Comparison of ENCODE assay signal across 12 cellular contexts in the genomic region with DNA sequence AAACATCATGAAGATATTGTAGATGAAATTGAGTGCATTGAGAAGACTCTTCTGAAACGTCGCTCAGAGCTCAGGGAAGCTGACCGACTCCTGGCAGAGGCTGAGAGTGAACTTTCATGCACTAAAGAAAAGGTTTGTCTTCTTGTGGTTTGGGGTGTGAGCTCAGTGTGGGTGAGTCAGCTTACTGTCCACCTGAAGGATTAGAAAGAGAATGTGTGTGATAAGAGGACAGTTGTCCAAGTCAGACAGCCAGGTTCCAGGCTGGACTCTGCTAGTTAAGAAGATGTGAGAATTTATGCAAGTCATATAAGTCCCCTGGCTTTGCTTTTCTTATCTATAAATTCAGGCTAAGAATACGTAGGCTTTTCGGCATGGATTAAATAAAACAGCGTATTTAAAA. TPM values are rescaled to one million over a fixed set of nuclear protein-coding genes. Genes with fewer than 3 reads are reported as not detected.
DNase-seq lines count a peak whose midpoint lies in the region; ATAC-seq, FAIRE-seq and TF ChIP-seq lines count a peak whose summit lies in the region.
"Had no signal": no experiment of that assay in that cellular context is flagged by ENCODE, and none has a peak within 500 bp of the region (broad histone marks: within the 10 kb centered on the region; RNA-seq: fewer than 3 reads in every experiment).

No MANE protein-coding gene starts in this region.

- no peak for DNase-seq in activated naive CD4-positive, alpha-beta T cell treated with anti-CD3 and anti-CD28 coated beads for 36 hours
- DNase-seq in activated naive CD4-positive, alpha-beta T cell treated with Interleukin-2 at 50 U/mL for 16 hours = no peak
- peak; percentile 79 for DNase-seq in RCC 7860 (ENCODE audit: low spot score)
- DNase-seq in bronchial epithelial cell (ENCODE audit: low read depth) = peak; percentile 82
- DNase-seq in superior temporal gyrus (ENCODE audit: extremely low spot score) = no peak
- DNase-seq in NCI-H1092 (lab: John Stamatoyannopoulos, UW) = no peak
- DNase-seq: DMS153, HCEC 1CT, NCI-H187 treated with DMSO at 0.1 percent for 48 hours had no signal

- FAIRE-seq in RCC 7860 (lab: Jason Lieb, UNC) (peak; percentile 91), bronchial epithelial cell (lab: Jason Lieb, UNC) (peak; percentile 23)
- FAIRE-seq: GM19239 had no signal

- no peak for TF ChIP-seq CTCF in bronchial epithelial cell (IDR thresholded peaks at IDR 0.05; ENCODE audit: insufficient read depth, low read length, severe bottlenecking)

- no peaks in the 10 kb centered on the region for H3K9me3 Mint-ChIP-seq in activated naive CD4-positive, alpha-beta T cell treated with anti-CD3 and anti-CD28 coated beads for 36 hours
- no peaks in the 10 kb centered on the region for H3K9me3 Mint-ChIP-seq in stimulated activated memory B cell treated with anti-CD40 and anti-IgM and Interleukin-4, amounts not matched to agents 10 μg/mL and 1 μg/mL and 100 μg/mL, for 72 hours

- H3K4me3 Mint-ChIP-seq in activated naive CD4-positive, alpha-beta T cell treated with anti-CD3 and anti-CD28 coated beads for 36 hours = no peak overlapping the region
- no peak overlapping the region for H3K4me3 Mint-ChIP-seq in stimulated activated memory B cell treated with anti-CD40 and anti-IgM and Interleukin-4, amounts not matched to agents 10 μg/mL and 1 μg/mL and 100 μg/mL, for 72 hours

- no peak for ATAC-seq in stimulated activated memory B cell treated with anti-CD40 and anti-IgM and Interleukin-4, amounts not matched to agents 10 μg/mL and 1 μg/mL and 100 μg/mL, for 72 hours
- ATAC-seq in GM21526 (IDR thresholded peaks at IDR 0.05; ENCODE audit: low FRiP score, unreplicated experiment) = no peak

- CTCF ChIA-PET in activated naive CD4-positive, alpha-beta T cell treated with anti-CD3 and anti-CD28 coated beads for 36 hours (lab: Charles Lee) = interaction anchor here (0.7 to 1.4 kb wide), 2 partner anchors 22 to 575 kb away, joined by 3 to 4 read pairs; no protein-coding TSS in a partner anchor

- H3K36me3 ChIP-seq in bronchial epithelial cell (ENCODE audit: control insufficient read depth, insufficient read depth, low read length) = peaks cover 5% of the 10 kb centered on the region

- H3K27ac Mint-ChIP-seq in activated naive CD4-positive, alpha-beta T cell treated with anti-CD3 and anti-CD28 coated beads for 36 hours = peak overlapping the region; percentile 77
- H3K27ac Mint-ChIP-seq in stimulated activated memory B cell treated with anti-CD40 and anti-IgM and Interleukin-4, amounts not matched to agents 10 μg/mL and 1 μg/mL and 100 μg/mL, for 72 hours = peak overlapping the region; percentile 88

- intact Hi-C loops in activated naive CD4-positive, alpha-beta T cell treated with anti-CD3 and anti-CD28 coated beads for 36 hours (cut with micrococcal nuclease) = loop anchor here (10.0 kb wide), 1 partner anchor 170 kb away; no protein-coding TSS in a partner anchor

- H3K4me3 ChIP-seq in bronchial epithelial cell (ENCODE audit: low read depth, low read length) = no peak overlapping the region

- H3K36me3 Mint-ChIP-seq in activated naive CD4-positive, alpha-beta T cell treated with anti-CD3 and anti-CD28 coated beads for 36 hours (ENCODE audit: low read depth) = peaks cover 57% of the 10 kb centered on the region
- H3K36me3 Mint-ChIP-seq in stimulated activated memory B cell treated with anti-CD40 and anti-IgM and Interleukin-4, amounts not matched to agents 10 μg/mL and 1 μg/mL and 100 μg/mL, for 72 hours = peaks cover 70% of the 10 kb centered on the region

- no peaks in the 10 kb centered on the region for H3K27me3 Mint-ChIP-seq in activated naive CD4-positive, alpha-beta T cell treated with anti-CD3 and anti-CD28 coated beads for 36 hours (ENCODE audit: low read depth)
- no peaks in the 10 kb centered on the region for H3K27me3 Mint-ChIP-seq in stimulated activated memory B cell treated with anti-CD40 and anti-IgM and Interleukin-4, amounts not matched to agents 10 μg/mL and 1 μg/mL and 100 μg/mL, for 72 hours

- H3K4me1 Mint-ChIP-seq in activated naive CD4-positive, alpha-beta T cell treated with anti-CD3 and anti-CD28 coated beads for 36 hours (ENCODE audit: low read depth) = peaks cover 29% of the 10 kb centered on the region
- H3K4me1 Mint-ChIP-seq in stimulated activated memory B cell treated with anti-CD40 and anti-IgM and Interleukin-4, amounts not matched to agents 10 μg/mL and 1 μg/mL and 100 μg/mL, for 72 hours = peaks cover 56% of the 10 kb centered on the region

- H3K27me3 ChIP-seq in bronchial epithelial cell (ENCODE audit: control insufficient read depth, insufficient read depth, low read length) = no peaks in the 10 kb centered on the region

RNA-seq across cellular contexts. Expression of gene RAB14, which starts 46.9 kb away (rescaled TPM):
- 10 to 100 TPM; 61.1 to 64.2 TPM for total RNA-seq in activated naive CD4-positive, alpha-beta T cell treated with anti-CD3 and anti-CD28 coated beads for 36 hours
- total RNA-seq in bronchial epithelial cell = 28.4 and 41.1 TPM in 2 replicates

Comparison
In these comparisons a context has a peak if more than half of its experiments do, and no peak if none do; other contexts are left out.
1. DNase-seq: peak in RCC 7860 (single experiment) and bronchial epithelial cell (single experiment); none in activated naive CD4-positive, alpha-beta T cell treated with anti-CD3 and anti-CD28 coated beads for 36 hours (single experiment), activated naive CD4-positive, alpha-beta T cell treated with Interleukin-2 at 50 U/mL for 16 hours (single experiment), superior temporal gyrus (single experiment) and NCI-H1092 (single experiment).